14 cellular contexts compared by ENCODE assay signal in genomic region chr7:30894866-30895408, GRCh38. TPM values are rescaled to one million over a fixed set of nuclear protein-coding genes. Genes with fewer than 3 reads are reported as not detected.
DNase-seq lines count a peak whose midpoint lies in the region; ATAC-seq and TF ChIP-seq lines count a peak whose summit lies in the region.
"Had no signal": no experiment of that assay in that cellular context is flagged by ENCODE, and none has a peak within 500 bp of the region (broad histone marks: within the 10 kb centered on the region; RNA-seq: fewer than 3 reads in every experiment).

No MANE protein-coding gene starts in this region.

- H3K9me3 ChIP-seq in WERI-Rb-1 (ENCODE audit: severe bottlenecking) (no peaks in the 10 kb centered on the region), left lung (no peaks in the 10 kb centered on the region), colonic mucosa (no peaks in the 10 kb centered on the region)

- H3K4me3 ChIP-seq in H7 (ENCODE audit: insufficient read depth, low read depth, low read length) (no peak overlapping the region), WERI-Rb-1 (ENCODE audit: low read depth, low read length) (no peak overlapping the region), left lung (no peak overlapping the region), colonic mucosa (no peak overlapping the region)
- H3K4me3 ChIP-seq: coronary artery had no signal

- peak; percentile 38 for DNase-seq in 8988T
- peak; percentile 77 for DNase-seq in H7
- DNase-seq in WERI-Rb-1 = peak; percentile 49
- DNase-seq in left lung = peak in 1 of 2 donors; percentile 65
- no peak for DNase-seq in nephron progenitor cell
- DNase-seq in colonic mucosa = no peak
- no peak for DNase-seq in KBM-7
- DNase-seq: NCI-H1092 treated with DMSO at 0.1 percent for 48 hours; stimulated activated CD4-positive, alpha-beta T cell treated with anti-CD3 and anti-CD28 coated beads, Interleukin-15, amount 100 ng/mL, for 24 hours; T-helper 1 cell had no signal

- H3K27me3 Mint-ChIP-seq in nephron progenitor cell (ENCODE audit: low read depth, poor library complexity) = peaks cover 3% of the 10 kb centered on the region
- H3K27me3 Mint-ChIP-seq: activated naive CD8-positive, alpha-beta T cell had no signal

- no peaks in the 10 kb centered on the region for H3K27me3 ChIP-seq in H7 (ENCODE audit: control insufficient read depth, insufficient read depth, low read length)
- H3K27me3 ChIP-seq in WERI-Rb-1 (ENCODE audit: insufficient read depth, low read depth, severe bottlenecking) = no peaks in the 10 kb centered on the region
- H3K27me3 ChIP-seq in left lung = no peaks in the 10 kb centered on the region
- H3K27me3 ChIP-seq in colonic mucosa = no peaks in the 10 kb centered on the region

- peaks cover 9% of the 10 kb centered on the region for H3K9me3 Mint-ChIP-seq in nephron progenitor cell

- H3K4me3 Mint-ChIP-seq in nephron progenitor cell = no peak overlapping the region
- H3K4me3 Mint-ChIP-seq: activated naive CD8-positive, alpha-beta T cell had no signal

- H3K4me1 Mint-ChIP-seq in nephron progenitor cell = peaks cover 51% of the 10 kb centered on the region

- in situ Hi-C loops in KBM-7 (cut with MboI; ENCODE audit: low pct_unique_long_range_greater_than_20kb, low sequenced_read_pairs) = no loop called here

- H3K4me1 ChIP-seq in left lung (peaks cover 33 to 57% of the 10 kb centered on the region in 2 donors), colonic mucosa (no peaks in the 10 kb centered on the region)

- peaks cover 8% of the 10 kb centered on the region for H3K36me3 Mint-ChIP-seq in nephron progenitor cell (ENCODE audit: low read depth)

- no peaks in the 10 kb centered on the region for H3K36me3 ChIP-seq in H7 (replicated peaks; ENCODE audit: control insufficient read depth, insufficient read depth, low read length)
- H3K36me3 ChIP-seq in WERI-Rb-1 = no peaks in the 10 kb centered on the region
- H3K36me3 ChIP-seq in left lung = no peaks in the 10 kb centered on the region
- no peaks in the 10 kb centered on the region for H3K36me3 ChIP-seq in colonic mucosa

- intact Hi-C loops in left lung (cut with DNase I) (no loop called here), colonic mucosa (cut with DNase I) (no loop called here)

- peak; percentile 64 for TF ChIP-seq CTCF in WERI-Rb-1 (IDR thresholded peaks at IDR 0.05; ENCODE audit: low read depth, low read length)
- TF ChIP-seq CTCF in left lung (IDR thresholded peaks at IDR 0.05) = no peak
- TF ChIP-seq CTCF in nephron progenitor cell (IDR thresholded peaks at IDR 0.05) = no peak
- TF ChIP-seq CTCF in colonic mucosa (IDR thresholded peaks at IDR 0.05) = no peak

- H3K27ac ChIP-seq in WERI-Rb-1 (no peak overlapping the region), left lung (peak overlapping the region; percentile 19 to 59), colonic mucosa (no peak overlapping the region)
- H3K27ac ChIP-seq: C4-2B had no signal

- ATAC-seq in left lung (no peak), GM21528 (IDR thresholded peaks at IDR 0.05; ENCODE audit: low FRiP score, unreplicated experiment) (no peak)

- no peak overlapping the region for H3K9ac ChIP-seq in colonic mucosa (ENCODE audit: low read depth in 2 of 2, low read length in 2 of 2)

- H3K27ac Mint-ChIP-seq in nephron progenitor cell = no peak overlapping the region
- H3K27ac Mint-ChIP-seq: activated naive CD8-positive, alpha-beta T cell had no signal

RNA-seq across cellular contexts. Expression of gene AQP1, which starts 16.7 kb away (rescaled TPM):
- 0.26 TPM in 1 of 2 replicates, not detected in the other for total RNA-seq in H7 (2014; rRNA removed; shearing (Covaris generic))
- total RNA-seq in left lung (1,000 to 10,000 TPM in 1 of 2 donors, 100 to 1,000 TPM in 1; 567 to 1,008 TPM), colonic mucosa (10 to 100 TPM; 33.9 to 47.4 TPM)

Comparison
In these comparisons a context has a peak if more than half of its experiments do, and no peak if none do; other contexts are left out.
1. DNase-seq: peak in 8988T (single experiment), H7 (single experiment) and WERI-Rb-1 (single experiment); none in nephron progenitor cell (single experiment), colonic mucosa (single experiment) and KBM-7 (single experiment).
2. H3K27ac ChIP-seq: peak in left lung (2 of 2); none in WERI-Rb-1 (single experiment) and colonic mucosa (single experiment).
3. RNA of gene AQP1, which starts 16.7 kb away (total RNA-seq): 567 to 1,008 TPM in left lung and 33.9 to 47.4 TPM in colonic mucosa; 0.26 TPM in H7; every median in the first group is over 10 times any median in the second.